ENCODE assay signal across 1 cellular context in the genomic region with DNA sequence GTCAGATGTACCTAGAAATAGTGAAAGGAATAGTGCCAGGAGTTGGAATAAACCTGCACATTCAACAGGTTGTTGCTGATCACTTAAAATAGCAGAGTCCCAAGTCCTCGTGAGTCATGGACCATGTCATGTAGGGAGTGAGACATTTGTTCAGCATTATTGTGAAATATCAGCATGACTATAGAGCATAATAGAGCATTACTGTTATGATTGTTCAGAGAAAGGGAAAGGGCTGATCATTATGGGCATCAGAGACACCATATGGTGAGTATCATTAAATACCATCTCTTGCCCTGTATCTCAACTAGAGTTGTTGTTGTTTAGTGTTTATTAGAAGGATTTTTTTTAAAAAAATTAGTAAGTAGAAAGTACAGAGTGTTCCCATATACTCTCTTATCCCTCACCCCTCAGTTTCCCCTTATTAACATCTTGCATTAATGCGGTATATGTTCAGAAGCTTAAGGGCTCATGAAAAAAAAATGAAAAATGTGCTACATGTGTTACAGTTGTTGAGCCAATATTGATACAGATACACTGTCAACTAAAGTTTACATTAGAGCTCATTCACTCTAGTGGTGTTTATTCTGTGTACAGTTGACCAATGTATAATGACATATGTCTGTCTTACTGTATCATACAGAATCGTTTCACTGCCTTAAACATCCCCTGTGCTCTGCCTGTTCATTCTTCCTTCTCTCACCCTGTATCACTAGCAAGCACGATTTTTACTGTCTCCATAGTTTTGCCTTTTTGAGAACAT.
A peak's percentile ranks its signal among the peaks of the same experiment; 100 is the strongest.
TF ChIP-seq lines count a peak whose summit lies in the region.

No MANE protein-coding gene starts in this region.

TF ChIP-seq in HepG2, 621 proteins besides CTCF, POLR2A, EP300 and RAD21 (continued from another document and continues in another):
- TF ChIP-seq PRMT3 (CRISPR knock-in tag; IDR thresholded peaks at IDR 0.05; ENCODE audit: borderline replicate concordance, low read depth) (no peak), CENPBD1 (CRISPR knock-in tag; IDR thresholded peaks at IDR 0.05; ENCODE audit: borderline replicate concordance, low read depth) (no peak), CENPT (CRISPR knock-in tag; IDR thresholded peaks at IDR 0.05; ENCODE audit: low read depth) (no peak), TEAD3 (CRISPR knock-in tag; optimal IDR thresholded peaks at IDR 0.05; ENCODE audit: borderline replicate concordance) (peak; percentile 73), RFXAP (CRISPR knock-in tag; IDR thresholded peaks at IDR 0.05; ENCODE audit: borderline replicate concordance) (no peak), SAP130 (CRISPR knock-in tag; IDR thresholded peaks at IDR 0.05; ENCODE audit: low read depth) (peak; percentile 80), RBM22 (optimal IDR thresholded peaks at IDR 0.05; ENCODE audit: low read length) (no peak), TFDP2 (CRISPR knock-in tag; IDR thresholded peaks at IDR 0.05) (no peak), SP2 (CRISPR knock-in tag; IDR thresholded peaks at IDR 0.05) (no peak), RNF2 (conservative IDR thresholded peaks at IDR 0.05; ENCODE audit: low read depth) (no peak), ZNF24 (IDR thresholded peaks at IDR 0.05) (no peak), ZC3H4 (CRISPR knock-in tag; IDR thresholded peaks at IDR 0.05; ENCODE audit: borderline replicate concordance) (no peak), ZSCAN9 (CRISPR knock-in tag; IDR thresholded peaks at IDR 0.05; ENCODE audit: borderline replicate concordance) (no peak; the same call in 1 of the 2 replicates), ZNF510 (CRISPR knock-in tag; IDR thresholded peaks at IDR 0.05; ENCODE audit: low read depth) (no peak), HBP1 (CRISPR knock-in tag; IDR thresholded peaks at IDR 0.05; ENCODE audit: low read depth) (no peak), WIZ (CRISPR knock-in tag; IDR thresholded peaks at IDR 0.05) (no peak), RARG (CRISPR knock-in tag; IDR thresholded peaks at IDR 0.05; ENCODE audit: low read depth) (no peak), REL (CRISPR knock-in tag; conservative IDR thresholded peaks at IDR 0.05) (no peak), SYNCRIP (IDR thresholded peaks at IDR 0.05; ENCODE audit: insufficient read depth, low read depth, low read length) (no peak), ZNF598 (CRISPR knock-in tag; IDR thresholded peaks at IDR 0.05; ENCODE audit: borderline replicate concordance) (no peak), ZNF746 (CRISPR knock-in tag; IDR thresholded peaks at IDR 0.05) (no peak), HNRNPLL (IDR thresholded peaks at IDR 0.05; ENCODE audit: low read depth, low read length, poor library complexity, severe bottlenecking) (no peak), ZNF644 (CRISPR knock-in tag; IDR thresholded peaks at IDR 0.05; ENCODE audit: low read depth) (peak; percentile 76), HMGXB3 (CRISPR knock-in tag; IDR thresholded peaks at IDR 0.05; ENCODE audit: borderline replicate concordance) (no peak), ZNF33A (CRISPR knock-in tag; IDR thresholded peaks at IDR 0.05; ENCODE audit: borderline replicate concordance) (no peak), ZNF75D (CRISPR knock-in tag; IDR thresholded peaks at IDR 0.05; ENCODE audit: borderline replicate concordance) (no peak), ZNF562 (CRISPR knock-in tag; IDR thresholded peaks at IDR 0.05; ENCODE audit: borderline replicate concordance) (no peak), KLF13 (CRISPR knock-in tag; IDR thresholded peaks at IDR 0.05) (no peak), AHDC1 (CRISPR knock-in tag; IDR thresholded peaks at IDR 0.05; ENCODE audit: borderline replicate concordance) (no peak; the same call in 1 of the 2 replicates), ZNF382 (CRISPR knock-in tag; IDR thresholded peaks at IDR 0.05; ENCODE audit: borderline replicate concordance) (no peak), SMAD3 (CRISPR knock-in tag; IDR thresholded peaks at IDR 0.05) (no peak), NFE2 (CRISPR knock-in tag; IDR thresholded peaks at IDR 0.05) (no peak), ZNF333 (CRISPR knock-in tag; IDR thresholded peaks at IDR 0.05; ENCODE audit: borderline replicate concordance) (no peak)
- TF ChIP-seq, protein P1, sequence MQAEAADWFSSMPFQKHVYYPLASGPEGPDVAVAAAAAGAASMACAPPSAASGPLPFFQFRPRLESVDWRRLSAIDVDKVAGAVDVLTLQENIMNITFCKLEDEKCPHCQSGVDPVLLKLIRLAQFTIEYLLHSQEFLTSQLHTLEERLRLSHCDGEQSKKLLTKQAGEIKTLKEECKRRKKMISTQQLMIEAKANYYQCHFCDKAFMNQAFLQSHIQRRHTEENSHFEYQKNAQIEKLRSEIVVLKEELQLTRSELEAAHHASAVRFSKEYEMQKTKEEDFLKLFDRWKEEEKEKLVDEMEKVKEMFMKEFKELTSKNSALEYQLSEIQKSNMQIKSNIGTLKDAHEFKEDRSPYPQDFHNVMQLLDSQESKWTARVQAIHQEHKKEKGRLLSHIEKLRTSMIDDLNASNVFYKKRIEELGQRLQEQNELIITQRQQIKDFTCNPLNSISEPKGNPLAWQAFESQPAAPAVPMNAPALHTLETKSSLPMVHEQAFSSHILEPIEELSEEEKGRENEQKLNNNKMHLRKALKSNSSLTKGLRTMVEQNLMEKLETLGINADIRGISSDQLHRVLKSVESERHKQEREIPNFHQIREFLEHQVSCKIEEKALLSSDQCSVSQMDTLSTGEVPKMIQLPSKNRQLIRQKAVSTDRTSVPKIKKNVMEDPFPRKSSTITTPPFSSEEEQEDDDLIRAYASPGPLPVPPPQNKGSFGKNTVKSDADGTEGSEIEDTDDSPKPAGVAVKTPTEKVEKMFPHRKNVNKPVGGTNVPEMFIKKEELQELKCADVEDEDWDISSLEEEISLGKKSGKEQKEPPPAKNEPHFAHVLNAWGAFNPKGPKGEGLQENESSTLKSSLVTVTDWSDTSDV (CRISPR knock-in tag; IDR thresholded peaks at IDR 0.05), result no peak
